8 cellular contexts compared by ENCODE assay signal in the genomic region with DNA sequence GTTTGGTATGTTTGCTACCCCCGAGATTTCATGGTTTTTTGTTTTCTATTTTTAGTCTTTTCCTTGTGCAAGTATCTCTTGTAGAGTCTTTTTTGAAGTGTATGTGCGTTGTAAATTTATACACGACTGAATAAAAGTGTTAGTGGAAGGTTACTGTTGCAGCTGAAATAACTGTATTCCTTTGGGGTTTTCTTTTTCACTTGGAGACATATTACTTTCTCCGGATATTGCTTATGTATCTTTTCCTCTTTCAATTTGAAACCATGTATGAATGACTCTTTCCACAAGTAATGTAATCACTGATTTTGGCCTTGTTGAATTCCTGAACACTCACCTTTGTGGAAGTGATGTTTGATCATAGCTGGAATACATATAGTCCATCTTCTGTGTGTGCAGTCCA. TPM values are rescaled to one million over a fixed set of nuclear protein-coding genes. Genes with fewer than 3 reads are reported as not detected.
A peak's percentile ranks its signal among the peaks of the same experiment; 100 is the strongest.
DNase-seq lines count a peak whose midpoint lies in the region; ATAC-seq and TF ChIP-seq lines count a peak whose summit lies in the region.

No MANE protein-coding gene starts in this region.

- no peak for ATAC-seq in mucosa of descending colon

- peaks cover 40% of the 10 kb centered on the region for H3K4me1 Mint-ChIP-seq in brain

- intact Hi-C loops in mucosa of descending colon (cut with DNase I, micrococcal nuclease), result loop anchor here in 1 of 2 donors (10.0 kb wide), 1 partner anchor 72 kb away; a partner anchor contains a TSS

- CTCF ChIA-PET in AG04449 (lab: Yijun Ruan, JAX), result interaction anchor here (0.7 to 5.3 kb wide), 3 partner anchors 13 to 112 kb away, joined by 3 to 27 read pairs (median 3); a partner anchor contains a TSS

- peak overlapping the region; percentile 84 for H3K27ac ChIP-seq in HL-60 (replicated peaks)

- H3K4me3 ChIP-seq in AG04449 (ENCODE audit: low read depth, low read length), result peak overlapping the region; percentile 93
- H3K4me3 ChIP-seq in HL-60 (replicated peaks; ENCODE audit: insufficient read depth, low read length), result peak overlapping the region; percentile 99
- peak overlapping the region; percentile 90 for H3K4me3 ChIP-seq in mucosa of descending colon

- H3K27ac Mint-ChIP-seq in brain, result peak overlapping the region; percentile 82 to 96 (median 94)

- no peak for DNase-seq in AG04449 (ENCODE audit: low read depth, low spot score)
- DNase-seq in HL-60 (ENCODE audit: low read depth in 1 of 2, low spot score in 1 of 2), result no peak
- DNase-seq in mucosa of descending colon, result no peak
- DNase-seq in COLO668 (lab: John Stamatoyannopoulos, UW; ENCODE audit: unreplicated experiment), result no peak
- DNase-seq in NCI-H187 (lab: John Stamatoyannopoulos, UW), result no peak
- no peak for DNase-seq in stimulated activated naive CD4-positive, alpha-beta T cell (lab: John Stamatoyannopoulos, UW)
- DNase-seq in hippocampal formation (lab: John Stamatoyannopoulos, UW), result no peak

- H3K36me3 ChIP-seq in mucosa of descending colon (ENCODE audit: low read depth), result no peaks in the 10 kb centered on the region

- POLR2A ChIA-PET in AG04449 (lab: Yijun Ruan, JAX), result interaction anchor here (0.6 to 2.0 kb wide), 2 partner anchors 68 to 410 kb away, joined by 3 to 6 read pairs; a partner anchor contains a TSS

- H3K4me3 Mint-ChIP-seq in brain, result peak overlapping the region; percentile 96 to 99 (median 99)

- H3K27me3 ChIP-seq in HL-60 (ENCODE audit: insufficient read depth, poor library complexity, severe bottlenecking), result no peaks in the 10 kb centered on the region

- H3K9me3 ChIP-seq in mucosa of descending colon, result no peaks in the 10 kb centered on the region

- no peak for TF ChIP-seq CTCF in AG04449 (IDR thresholded peaks at IDR 0.05; ENCODE audit: insufficient read depth, low read length, missing control alignments)
- no peak for TF ChIP-seq CTCF in HL-60 (IDR thresholded peaks at IDR 0.05; ENCODE audit: insufficient read depth, low read length)
- no peak for TF ChIP-seq CTCF in brain (conservative IDR thresholded peaks at IDR 0.05)
- TF ChIP-seq CTCF in mucosa of descending colon (IDR thresholded peaks at IDR 0.05), result no peak

- peaks cover 3% of the 10 kb centered on the region for H3K27me3 Mint-ChIP-seq in brain

- H3K4me1 ChIP-seq in mucosa of descending colon (ENCODE audit: low read depth), result peaks cover 23% of the 10 kb centered on the region

- no peaks in the 10 kb centered on the region for H3K9me3 Mint-ChIP-seq in brain

- peaks cover 7% of the 10 kb centered on the region for H3K36me3 Mint-ChIP-seq in brain

RNA-seq across cellular contexts. Expression of a gene that starts 1.0 kb away (rescaled TPM):
- polyA plus RNA-seq in brain (ENCODE audit: insufficient read depth, low read depth, low replicate concordance), result 9.7 TPM
- 1 to 10 TPM; 5.5 to 8.3 (median 6.7) TPM for total RNA-seq in mucosa of descending colon

RNA-seq across cellular contexts. Expression of a gene that starts 1.1 kb away (rescaled TPM):
- 12.2 TPM for polyA plus RNA-seq in brain (ENCODE audit: insufficient read depth, low read depth, low replicate concordance)
- total RNA-seq in mucosa of descending colon, result 10 to 100 TPM; 21.1 to 25.1 (median 23.4) TPM
